In genomic region chr6:125114248-125114858, GRCh38 we compare ENCODE assay signal across 8 cellular contexts. TPM values are rescaled to one million over a fixed set of nuclear protein-coding genes. Genes with fewer than 3 reads are reported as not detected.
DNase-seq lines count a peak whose midpoint lies in the region; ATAC-seq and TF ChIP-seq lines count a peak whose summit lies in the region.

No MANE protein-coding gene starts in this region.

- peak; percentile 64 for TF ChIP-seq CTCF in mucosa of descending colon (IDR thresholded peaks at IDR 0.05)
- peak; percentile 57 to 79 (median 64) for TF ChIP-seq CTCF in vagina (IDR thresholded peaks at IDR 0.05)

- H3K4me1 ChIP-seq in mucosa of descending colon (ENCODE audit: low read depth) = no peaks in the 10 kb centered on the region
- no peaks in the 10 kb centered on the region for H3K4me1 ChIP-seq in vagina

- H3K4me3 ChIP-seq in mucosa of descending colon = no peak overlapping the region
- no peak overlapping the region for H3K4me3 ChIP-seq in vagina

- intact Hi-C loops in mucosa of descending colon (cut with DNase I, micrococcal nuclease) (loop anchor here (1.0 to 5.0 kb wide), 2 partner anchors 244 to 247 kb away; no protein-coding TSS in a partner anchor), vagina (cut with DNase I) (no loop called here)

- no peak for TF ChIP-seq POLR2A in vagina (IDR thresholded peaks at IDR 0.05)

- H3K9me3 Mint-ChIP-seq in T-cell = peaks cover 25 to 32% (median 28%) of the 10 kb centered on the region in 3 donors

- H3K27ac Mint-ChIP-seq in T-cell = no peak overlapping the region

- H3K4me3 Mint-ChIP-seq in T-cell = no peak overlapping the region

- H3K4me1 Mint-ChIP-seq in T-cell = no peaks in the 10 kb centered on the region

- POLR2A ChIA-PET in T-cell (lab: Charles Lee) = no interaction called here

- H3K27ac ChIP-seq in vagina = no peak overlapping the region

- H3K36me3 Mint-ChIP-seq in T-cell = peaks cover 10% of the 10 kb centered on the region

- H3K36me3 ChIP-seq in mucosa of descending colon (ENCODE audit: low read depth) = no peaks in the 10 kb centered on the region
- no peaks in the 10 kb centered on the region for H3K36me3 ChIP-seq in vagina

- peaks cover 23% of the 10 kb centered on the region for H3K9me3 ChIP-seq in mucosa of descending colon
- H3K9me3 ChIP-seq in vagina = peaks cover 13% of the 10 kb centered on the region

- no peaks in the 10 kb centered on the region for H3K27me3 ChIP-seq in vagina

- DNase-seq in AG08395 (ENCODE audit: low spot score) (peak; percentile 50), NAMALWA (ENCODE audit: low spot score) (peak; percentile 68), T-cell (peak in 24 of 34 experiments; percentile 6 to 47 (median 20)), dermis blood vessel endothelial cell (peak; percentile 79), mucosa of descending colon (peak in 1 of 3 donors; percentile 83), vagina (ENCODE audit: extremely low spot score in 2 of 2) (no peak)

- H3K27me3 Mint-ChIP-seq in T-cell = peaks cover 0 to 1% of the 10 kb centered on the region in 2 donors

- ATAC-seq in GM18511 (IDR thresholded peaks at IDR 0.05; ENCODE audit: unreplicated experiment) (peak; percentile 81), T-cell (replicated peaks in 1 of 4) (no peak), mucosa of descending colon (no peak), HG03280 (IDR thresholded peaks at IDR 0.05; ENCODE audit: unreplicated experiment) (no peak)

- CTCF ChIA-PET in T-cell (lab: Charles Lee) = interaction anchor here (0.6 to 2.5 kb wide), 13 partner anchors 9 to 1312 kb away, joined by 3 to 30 read pairs (median 4); no protein-coding TSS in a partner anchor

RNA-seq across cellular contexts. Expression of gene TPD52L1, which starts 39.2 kb away (rescaled TPM):
- total RNA-seq in T-cell = under 1 TPM in 4 of 5 donors, not detected in 1; 0.20 to 0.89 (median 0.47) TPM
- 10.7 and 10.8 TPM in 2 replicates for total RNA-seq in dermis blood vessel endothelial cell
- total RNA-seq in mucosa of descending colon = 10 to 100 TPM; 12.1 to 23.9 (median 22.0) TPM
- 85.0 TPM for total RNA-seq in vagina

Comparison
In these comparisons a context has a peak if more than half of its experiments do, and no peak if none do; other contexts are left out.
1. DNase-seq: peak in AG08395 (single experiment), NAMALWA (single experiment), T-cell (24 of 34) and dermis blood vessel endothelial cell (single experiment); none in vagina (0 of 2).